In the genomic region with DNA sequence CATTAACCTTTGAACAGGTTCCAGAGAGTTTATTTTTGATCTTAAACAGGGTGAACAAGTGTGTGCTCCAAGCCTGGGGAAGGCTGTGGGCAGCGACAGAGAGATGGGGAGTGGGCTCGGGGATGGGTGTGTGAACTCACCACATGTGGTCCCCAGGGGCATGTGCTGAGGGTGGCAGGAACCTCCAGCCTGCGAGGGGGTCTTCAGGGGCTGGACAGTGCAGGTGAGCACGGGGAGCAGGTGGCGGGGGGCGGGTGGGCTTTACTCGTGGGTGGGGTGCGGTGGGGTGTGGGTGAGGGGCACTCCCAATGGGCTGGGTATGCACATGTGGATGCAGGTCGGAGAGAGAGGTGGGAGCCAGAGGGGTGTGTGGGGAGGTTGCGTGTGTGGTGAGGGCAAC, we compare ENCODE assay signal across 3 cellular contexts. TPM values are rescaled to one million over a fixed set of nuclear protein-coding genes. Genes with fewer than 3 reads are reported as not detected.
"Had no signal": no experiment of that assay in that cellular context is flagged by ENCODE, and none has a peak within 500 bp of the region (broad histone marks: within the 10 kb centered on the region; RNA-seq: fewer than 3 reads in every experiment).

No MANE protein-coding gene starts in this region.

- DNase-seq: GDM1, GF-D8 had no signal

- ATAC-seq: GM12878 had no signal

- H3K4me3 ChIP-seq: GM12878 had no signal

RNA-seq across cellular contexts. Expression of gene NTRK3, which starts 9.6 kb away (rescaled TPM):
- total RNA-seq: GM12878 had no signal
- polyA plus RNA-seq: GM12878 had no signal
